ENCODE assay signal across 30 cellular contexts in genomic region chr19:16207490-16208025, GRCh38. TPM values are rescaled to one million over a fixed set of nuclear protein-coding genes. Genes with fewer than 3 reads are reported as not detected.
DNase-seq lines count a peak whose midpoint lies in the region; ATAC-seq, FAIRE-seq and TF ChIP-seq lines count a peak whose summit lies in the region.
"Had no signal": no experiment of that assay in that cellular context is flagged by ENCODE, and none has a peak within 500 bp of the region (broad histone marks: within the 10 kb centered on the region; RNA-seq: fewer than 3 reads in every experiment).

No MANE protein-coding gene starts in this region.

- POLR2A ChIA-PET in RWPE1 (lab: Yijun Ruan, JAX; ENCODE audit: low non-redundant PET) (no interaction called here), GM12878 (lab: Charles Lee) (no interaction called here)

- no peak overlapping the region for H3K27ac Mint-ChIP-seq in activated T-cell treated with anti-CD3 and anti-CD28 coated beads, Interleukin-2, amount 50 U/mL, for 72 hours
- peak overlapping the region; percentile 91 for H3K27ac Mint-ChIP-seq in stimulated activated naive CD8-positive, alpha-beta T cell treated with anti-CD3 and anti-CD28 coated beads, Interleukin-15, Interleukin-2, amounts not matched to agents 100 ng/mL and 50 ng/mL, for 24 hours

- no TSS peak for BruUV-seq in GM12878 (replicated peaks; lab: Mats Ljungman, UMichigan)

- no peak overlapping the region for H2AFZ ChIP-seq in GM12878 (ENCODE audit: control insufficient read depth, low read depth, low read length)
- H2AFZ ChIP-seq: parathyroid adenoma had no signal

- H3K4me3 Mint-ChIP-seq in activated T-cell treated with anti-CD3 and anti-CD28 coated beads, Interleukin-2, amount 50 U/mL, for 72 hours = peak overlapping the region; percentile 23 to 58
- peak overlapping the region; percentile 62 for H3K4me3 Mint-ChIP-seq in stimulated activated naive CD8-positive, alpha-beta T cell treated with anti-CD3 and anti-CD28 coated beads, Interleukin-15, Interleukin-2, amounts not matched to agents 100 ng/mL and 50 ng/mL, for 24 hours
- H3K4me3 Mint-ChIP-seq: nephron progenitor cell had no signal

- no peak for TF ChIP-seq EP300 in GM12878 (IDR thresholded peaks at IDR 0.05; ENCODE audit: borderline replicate concordance in 1 of 2, control insufficient read depth in 1 of 2, low read depth in 2 of 2, low read length in 2 of 2)

- SMC1A ChIA-PET in GM12878 (lab: Charles Lee; ENCODE audit: uncharacterized antibody, unreplicated experiment) = no interaction called here

- no peaks in the 10 kb centered on the region for H3K27me3 ChIP-seq in GM12878 (replicated peaks in 1 of 2; ENCODE audit: control insufficient read depth in 2 of 2, insufficient read depth in 2 of 2, low read length in 1 of 2)
- H3K27me3 ChIP-seq: body of pancreas, colonic mucosa, esophagus muscularis mucosa, uterus had no signal

- no peak overlapping the region for H3K4me2 ChIP-seq in GM12878 (ENCODE audit: control insufficient read depth, insufficient read depth)

- no peaks in the 10 kb centered on the region; the same call in 1 of the 2 replicates for H3K79me2 ChIP-seq in GM12878 (ENCODE audit: control insufficient read depth, insufficient read depth, low read length)

- H3K9me3 Mint-ChIP-seq in activated T-cell treated with anti-CD3 and anti-CD28 coated beads, Interleukin-2, amount 50 U/mL, for 72 hours = no peaks in the 10 kb centered on the region
- H3K9me3 Mint-ChIP-seq in stimulated activated naive CD8-positive, alpha-beta T cell treated with anti-CD3 and anti-CD28 coated beads, Interleukin-15, Interleukin-2, amounts not matched to agents 100 ng/mL and 50 ng/mL, for 24 hours = no peaks in the 10 kb centered on the region

- FAIRE-seq in GM12878 (lab: Jason Lieb, UNC) = no peak
- FAIRE-seq: frontal cortex, GM18507 had no signal

- 94% methylated on average over 12 of the region's 12 CpGs for WGBS in GM12878 (ENCODE audit: insufficient coverage, insufficient replicate concordance, low lambda C conversion rate, missing lambda C conversion rate)

- intact Hi-C loops in GM12878 (cut with micrococcal nuclease; ENCODE audit: unreplicated experiment) = no loop called here

- H3K27ac ChIP-seq in RWPE1 (peak overlapping the region; percentile 7; the same call in 1 of the 2 replicates), GM12878 (ENCODE audit: control insufficient read depth, insufficient read depth) (no peak overlapping the region)
- H3K27ac ChIP-seq: body of pancreas, colonic mucosa, esophagus muscularis mucosa, parathyroid adenoma, uterus had no signal

- peaks cover 58% of the 10 kb centered on the region for H3K4me1 Mint-ChIP-seq in activated T-cell treated with anti-CD3 and anti-CD28 coated beads, Interleukin-2, amount 50 U/mL, for 72 hours (ENCODE audit: low read depth)
- peaks cover 68% of the 10 kb centered on the region for H3K4me1 Mint-ChIP-seq in stimulated activated naive CD8-positive, alpha-beta T cell treated with anti-CD3 and anti-CD28 coated beads, Interleukin-15, Interleukin-2, amounts not matched to agents 100 ng/mL and 50 ng/mL, for 24 hours (ENCODE audit: low read depth)
- H3K4me1 Mint-ChIP-seq: nephron progenitor cell had no signal

- peaks cover 11% of the 10 kb centered on the region for H3K4me1 ChIP-seq in GM12878 (ENCODE audit: control insufficient read depth, insufficient read depth, low read length)
- H3K4me1 ChIP-seq: body of pancreas, colonic mucosa, parathyroid adenoma, uterus had no signal

- H3K4me3 ChIP-seq in GM12878 = no peak overlapping the region
- H3K4me3 ChIP-seq: body of pancreas, colonic mucosa, esophagus muscularis mucosa, HAP-1, uterus had no signal

- peaks cover 10 to 14% of the 10 kb centered on the region in 2 experiments; a peak in 3 of 4 replicates for H3K36me3 ChIP-seq in GM12878 (ENCODE audit: control insufficient read depth in 2 of 2, insufficient read depth in 2 of 2, low read length in 1 of 2)
- H3K36me3 ChIP-seq: colonic mucosa, uterus had no signal

- no peak for TF ChIP-seq CTCF in RWPE1 (conservative IDR thresholded peaks at IDR 0.05; ENCODE audit: low read depth)
- no peak for TF ChIP-seq CTCF in GM12878 (IDR thresholded peaks at IDR 0.05 in 2 of 3, conservative IDR thresholded peaks at IDR 0.05 in 1 of 3; ENCODE audit: control insufficient read depth in 2 of 3, extremely low read depth in 1 of 3, insufficient read depth in 1 of 3, low read depth in 3 of 3, low read length in 3 of 3)

- no peaks in the 10 kb centered on the region for H3K27me3 Mint-ChIP-seq in activated T-cell treated with anti-CD3 and anti-CD28 coated beads, Interleukin-2, amount 50 U/mL, for 72 hours (ENCODE audit: low read depth)
- no peaks in the 10 kb centered on the region for H3K27me3 Mint-ChIP-seq in stimulated activated naive CD8-positive, alpha-beta T cell treated with anti-CD3 and anti-CD28 coated beads, Interleukin-15, Interleukin-2, amounts not matched to agents 100 ng/mL and 50 ng/mL, for 24 hours

- TF ChIP-seq RAD21 in GM12878 (IDR thresholded peaks at IDR 0.05; ENCODE audit: insufficient read depth, low read depth, low read length) = no peak

- in situ Hi-C loops in GM12878 (cut with MboI) = no loop called here

- no peaks in the 10 kb centered on the region for H3K9me3 ChIP-seq in GM12878 (replicated peaks; ENCODE audit: control insufficient read depth, insufficient read depth, low read length)
- H3K9me3 ChIP-seq: body of pancreas, colonic mucosa, esophagus muscularis mucosa, HAP-1, uterus had no signal

- H3K9ac ChIP-seq in GM12878 (ENCODE audit: control insufficient read depth, insufficient read depth, low read length) = no peak overlapping the region
- H3K9ac ChIP-seq: parathyroid adenoma had no signal

- peak in 1 of 2 donors; percentile 25 for ATAC-seq in activated T-cell treated with anti-CD3 and anti-CD28 coated beads, Interleukin-2, amount 50 U/mL, for 72 hours (replicated peaks in 1 of 2)
- ATAC-seq in GM12878 = no peak
- ATAC-seq: body of pancreas, left ventricle myocardium superior, right cardiac atrium had no signal

- CTCF ChIA-PET in RWPE1 (lab: Yijun Ruan, JAX) = interaction anchor here (0.7 kb wide), 1 partner anchor 166 kb away, joined by 3 read pairs; no protein-coding TSS in a partner anchor
- CTCF ChIA-PET in GM12878 (lab: Yijun Ruan, JAX) = interaction anchor here (1.0 kb wide), 1 partner anchor 320 kb away, joined by 3 read pairs; no protein-coding TSS in a partner anchor

- TF ChIP-seq POLR2A in GM12878 (IDR thresholded peaks at IDR 0.05; ENCODE audit: low read depth, low read length) = peak; percentile 20; the same call in 1 of the 2 replicates

- RAD21 ChIA-PET in GM12878 (lab: Charles Lee; ENCODE audit: unreplicated experiment) = no interaction called here

- DNase-seq in activated T-cell treated with anti-CD3 and anti-CD28 coated beads, Interleukin-2, amount 50 U/mL, for 72 hours = no peak
- DNase-seq in activated T-cell treated with anti-CD3 and anti-CD28 coated beads for 4 hours = no peak
- DNase-seq in RWPE1 (ENCODE audit: low spot score) = no peak
- DNase-seq in GM12878 (ENCODE audit: low read depth, low spot score) = no peak
- DNase-seq in NCI-H345 treated with DMSO at 0.1 percent for 48 hours (lab: John Stamatoyannopoulos, UW; ENCODE audit: unreplicated experiment) = no peak
- no peak for DNase-seq in NCI-H2081 treated with DMSO at 0.1 percent for 48 hours (lab: John Stamatoyannopoulos, UW)
- no peak for DNase-seq in DMS53 treated with DMSO at 0.1 percent for 48 hours (lab: John Stamatoyannopoulos, UW; ENCODE audit: unreplicated experiment)
- DNase-seq: ACHN; activated CD4-positive, alpha-beta T cell treated with anti-CD3 and anti-CD28 coated beads for 4 hours; activated CD8-positive, alpha-beta memory T cell treated with anti-CD3 and anti-CD28 coated beads, Interleukin-2, amount 50 U/mL, for 48 hours; body of pancreas; C1 segment of cervical spinal cord; colonic mucosa; DMS 273 treated with DMSO at 0.1 percent for 48 hours; hypothalamus; KBM-7; left ventricle myocardium superior; NCI-H2029; NCI-H345; nephron progenitor cell; OCI-M1; right cardiac atrium; Right ventricle myocardium superior; uterus had no signal

- H4K20me1 ChIP-seq in GM12878 (ENCODE audit: control insufficient read depth, insufficient read depth) = no peaks in the 10 kb centered on the region

- peaks cover 21 to 28% of the 10 kb centered on the region in 2 donors for H3K36me3 Mint-ChIP-seq in activated T-cell treated with anti-CD3 and anti-CD28 coated beads, Interleukin-2, amount 50 U/mL, for 72 hours (ENCODE audit: insufficient read depth in 2 of 2)
- H3K36me3 Mint-ChIP-seq in stimulated activated naive CD8-positive, alpha-beta T cell treated with anti-CD3 and anti-CD28 coated beads, Interleukin-15, Interleukin-2, amounts not matched to agents 100 ng/mL and 50 ng/mL, for 24 hours (ENCODE audit: low read depth) = peaks cover 75% of the 10 kb centered on the region

RNA-seq across cellular contexts. Expression of gene AP1M1, which starts 9.8 kb away (rescaled TPM):
- 100 to 1,000 TPM; 112 TPM for total RNA-seq in activated T-cell treated with anti-CD3 and anti-CD28 coated beads, Interleukin-2, amount 50 U/mL, for 72 hours
- total RNA-seq in GM12878 (2013; cell fraction: nucleolus; rRNA removed) = 32.4 and 32.5 TPM in 2 replicates
- total RNA-seq in GM12878 (2014; rRNA removed) (60.9 and 74.8 TPM in 2 replicates), GM12878 (2014; rRNA removed; fragmentation: Illumina TruSeq; extraction: Trizol) (26.7 and 28.8 TPM in 2 replicates), GM12878 (2021) (74.7 and 76.5 TPM in 2 replicates)
- polyA plus RNA-seq in GM12878 (2011; ENCODE audit: low read depth) = 18.0 TPM
- polyA plus RNA-seq in GM12878 (2011; rRNA removed) (25.4 and 37.8 TPM in 2 replicates), GM12878 (2014; fragmentation: Illumina TruSeq; extraction: Trizol) (33.8 and 36.8 TPM in 2 replicates), GM12878 (2014; fragmentation: Nextera tagmentation; extraction: Ambion mirVana) (1 to 10 TPM; 1.0 to 5.6 TPM), GM12878 (2014; rRNA removed) (51.6 and 64.7 TPM in 2 replicates), GM12878 (2016; fragmentation: Nextera tagmentation; extraction: Ambion mirVana) (100 to 1,000 TPM; 108 to 116 TPM)
- polyA plus RNA-seq in GM12878 (2011; cell fraction: cytosol; rRNA removed) = 53.3 and 59.2 TPM in 2 replicates
- polyA plus RNA-seq in GM12878 (2011; cell fraction: nucleus; rRNA removed) = 80.0 and 94.6 TPM in 2 replicates
- polyA plus RNA-seq in GM12878 (2012) = 51.9 and 71.8 TPM in 2 replicates
- polyA minus RNA-seq in GM12878 (2011; rRNA and poly(A)+ RNA removed) = 37.5 and 44.4 TPM in 2 replicates
- polyA minus RNA-seq in GM12878 (2011; cell fraction: cytosol; rRNA and poly(A)+ RNA removed) = 26.2 and 33.3 TPM in 2 replicates
- 24.3 and 42.8 TPM in 2 replicates for polyA minus RNA-seq in GM12878 (2011; cell fraction: nucleus; rRNA and poly(A)+ RNA removed)

RNA-seq across cellular contexts. Expression of gene FAM32A, which starts 22.3 kb away (rescaled TPM):
- total RNA-seq in activated T-cell treated with anti-CD3 and anti-CD28 coated beads, Interleukin-2, amount 50 U/mL, for 72 hours = 10 to 100 TPM; 47.0 to 49.5 TPM
- total RNA-seq in GM12878 (2013; cell fraction: nucleolus; rRNA removed) = 18.0 and 19.0 TPM in 2 replicates
- total RNA-seq in GM12878 (2014; rRNA removed) = 66.3 and 66.8 TPM in 2 replicates
- 63.7 and 71.4 TPM in 2 replicates for total RNA-seq in GM12878 (2014; rRNA removed; fragmentation: Illumina TruSeq; extraction: Trizol)
- 43.2 and 46.1 TPM in 2 replicates for total RNA-seq in GM12878 (2021)
- polyA plus RNA-seq in GM12878 (2011; ENCODE audit: low read depth) = 40.7 TPM
- 104 TPM in 2 replicates for polyA plus RNA-seq in GM12878 (2011; rRNA removed)
- polyA plus RNA-seq in GM12878 (2011; cell fraction: cytosol; rRNA removed) = 95.9 and 106 TPM in 2 replicates
- 66.1 and 66.2 TPM in 2 replicates for polyA plus RNA-seq in GM12878 (2011; cell fraction: nucleus; rRNA removed)
- polyA plus RNA-seq in GM12878 (2012) = 42.9 and 44.6 TPM in 2 replicates
- 52.0 and 72.3 TPM in 2 replicates for polyA plus RNA-seq in GM12878 (2014; fragmentation: Illumina TruSeq; extraction: Trizol)
- polyA plus RNA-seq in GM12878 (2014; fragmentation: Nextera tagmentation; extraction: Ambion mirVana) = 10 to 100 TPM; 33.3 to 43.0 TPM
- 74.4 and 75.3 TPM in 2 replicates for polyA plus RNA-seq in GM12878 (2014; rRNA removed)
- 100 to 1,000 TPM in 1 of 2 experiments, 10 to 100 TPM in 1; 97.2 to 116 TPM for polyA plus RNA-seq in GM12878 (2016; fragmentation: Nextera tagmentation; extraction: Ambion mirVana)
- 38.4 and 40.3 TPM in 2 replicates for polyA minus RNA-seq in GM12878 (2011; rRNA and poly(A)+ RNA removed)
- polyA minus RNA-seq in GM12878 (2011; cell fraction: cytosol; rRNA and poly(A)+ RNA removed) = 15.2 and 15.9 TPM in 2 replicates
- polyA minus RNA-seq in GM12878 (2011; cell fraction: nucleus; rRNA and poly(A)+ RNA removed) = 7.7 and 12.0 TPM in 2 replicates

RNA-seq across cellular contexts. Expression of gene CIB3, which starts 34.2 kb away (rescaled TPM):
- total RNA-seq in activated T-cell treated with anti-CD3 and anti-CD28 coated beads, Interleukin-2, amount 50 U/mL, for 72 hours = not detected
- total RNA-seq in GM12878 (2013; cell fraction: nucleolus; rRNA removed) = not detected in 2 replicates
- total RNA-seq in GM12878 (2014; rRNA removed) (not detected in 2 replicates), GM12878 (2014; rRNA removed; fragmentation: Illumina TruSeq; extraction: Trizol) (not detected in 2 replicates), GM12878 (2021) (not detected in 2 replicates)
- not detected for polyA plus RNA-seq in GM12878 (2011; ENCODE audit: low read depth)
- polyA plus RNA-seq in GM12878 (2011; rRNA removed) (not detected in 2 replicates), GM12878 (2014; fragmentation: Illumina TruSeq; extraction: Trizol) (not detected in 2 replicates), GM12878 (2014; fragmentation: Nextera tagmentation; extraction: Ambion mirVana) (under 1 TPM in 1 of 2 experiments, not detected in 1; 0.35 TPM), GM12878 (2014; rRNA removed) (not detected in 2 replicates), GM12878 (2016; fragmentation: Nextera tagmentation; extraction: Ambion mirVana) (not detected)
- polyA plus RNA-seq in GM12878 (2011; cell fraction: cytosol; rRNA removed) = 0.18 TPM in 1 of 2 replicates, not detected in the other
- polyA plus RNA-seq in GM12878 (2011; cell fraction: nucleus; rRNA removed) = 0.19 TPM in 1 of 2 replicates, not detected in the other
- not detected in 2 replicates for polyA plus RNA-seq in GM12878 (2012)
- not detected in 2 replicates for polyA minus RNA-seq in GM12878 (2011; rRNA and poly(A)+ RNA removed)
- not detected in 2 replicates for polyA minus RNA-seq in GM12878 (2011; cell fraction: cytosol; rRNA and poly(A)+ RNA removed)
- polyA minus RNA-seq in GM12878 (2011; cell fraction: nucleus; rRNA and poly(A)+ RNA removed) = not detected in 2 replicates
- total RNA-seq: body of pancreas, colonic mucosa, esophagus muscularis mucosa, frontal cortex, left ventricle myocardium superior, right cardiac atrium, Right ventricle myocardium superior, uterus had no signal
- polyA plus RNA-seq: right cardiac atrium had no signal
